ENCODE assay signal across 15 cellular contexts in genomic region chr7:219581-220150, GRCh38. TPM values are rescaled to one million over a fixed set of nuclear protein-coding genes. Genes with fewer than 3 reads are reported as not detected.
DNase-seq lines count a peak whose midpoint lies in the region; ATAC-seq, FAIRE-seq and TF ChIP-seq lines count a peak whose summit lies in the region.
"Had no signal": no experiment of that assay in that cellular context is flagged by ENCODE, and none has a peak within 500 bp of the region (broad histone marks: within the 10 kb centered on the region; RNA-seq: fewer than 3 reads in every experiment).

No MANE protein-coding gene starts in this region.

- peak; percentile 51 to 82 (median 79) for ATAC-seq in pancreas

- H4K20me1 ChIP-seq in BLaER1 treated with 17β-estradiol and CSF1 and Interleukin-3, amounts not matched to agents 10 nM and 100 nM: peaks cover 40 to 78% (median 72%) of the 10 kb centered on the region in 11 experiments

- DNase-seq in amygdala (lab: John Stamatoyannopoulos, UW) (peak in 46 of 56 donors; percentile 11 to 81 (median 54)), left ventricle myocardium inferior (no peak), pancreas (peak in 3 of 6 donors; percentile 67), GDM1 (lab: John Stamatoyannopoulos, UW) (no peak), GM12891 (ENCODE audit: insufficient read length, low spot score) (no peak), DMS153 treated with DMSO at 0.1 percent for 48 hours (lab: John Stamatoyannopoulos, UW; ENCODE audit: unreplicated experiment) (no peak)
- no peak for DNase-seq in stimulated activated CD4-positive, alpha-beta T cell treated with anti-CD3 and anti-CD28 coated beads, Interleukin-4, amount 100 ng/mL, for 24 hours
- DNase-seq: brain microvascular endothelial cell; effector CD4-positive, alpha-beta T cell; MM.1S; NCI-H748 treated with DMSO at 0.1 percent for 48 hours; spleen had no signal

- H3K36me3 ChIP-seq in BLaER1 treated with 17β-estradiol and CSF1 and Interleukin-3, amounts not matched to agents 10 nM and 100 nM: peaks cover 14 to 63% (median 35%) of the 10 kb centered on the region in 11 experiments; a peak in 20 of 22 replicates
- H3K36me3 ChIP-seq in left ventricle myocardium inferior (peaks cover 19% of the 10 kb centered on the region), pancreas (no peaks in the 10 kb centered on the region)
- H3K36me3 ChIP-seq: neutrophil, WERI-Rb-1 had no signal

- FAIRE-seq in pancreas (lab: Jason Lieb, UNC): no peak
- FAIRE-seq in GM12891 (lab: Jason Lieb, UNC): no peak

- H3K27me3 ChIP-seq in BLaER1 treated with 17β-estradiol and CSF1 and Interleukin-3, amounts not matched to agents 10 nM and 100 nM: peaks cover 0 to 36% (median 19%) of the 10 kb centered on the region in 11 experiments; a peak in 16 of 22 replicates
- H3K27me3 ChIP-seq in left ventricle myocardium inferior (ENCODE audit: low read depth) (no peaks in the 10 kb centered on the region), pancreas (no peaks in the 10 kb centered on the region)
- H3K27me3 ChIP-seq: brain microvascular endothelial cell, neutrophil had no signal

- no peak overlapping the region for H3K4me3 ChIP-seq in BLaER1 treated with 17β-estradiol and CSF1 and Interleukin-3, amounts not matched to agents 10 nM and 100 nM
- H3K4me3 ChIP-seq in left ventricle myocardium inferior (no peak overlapping the region), pancreas (no peak overlapping the region)
- H3K4me3 ChIP-seq: spleen had no signal

- peak overlapping the region in 8 of 11 experiments; percentile 3 to 44 (median 34); a peak in 13 of 22 replicates for H3K4me2 ChIP-seq in BLaER1 treated with 17β-estradiol and CSF1 and Interleukin-3, amounts not matched to agents 10 nM and 100 nM

- peaks cover 26 to 56% (median 50%) of the 10 kb centered on the region in 10 experiments; a peak in 19 of 20 replicates for H3K4me1 ChIP-seq in BLaER1 treated with 17β-estradiol and CSF1 and Interleukin-3, amounts not matched to agents 10 nM and 100 nM
- H3K4me1 ChIP-seq in left ventricle myocardium inferior (peaks cover 27% of the 10 kb centered on the region), pancreas (no peaks in the 10 kb centered on the region)

- 63 to 69% methylated on average over 9 of the region's 9 CpGs for WGBS in pancreas, 2 donors

- TF ChIP-seq CTCF in left ventricle myocardium inferior (IDR thresholded peaks at IDR 0.05; ENCODE audit: borderline replicate concordance) (no peak), pancreas (IDR thresholded peaks at IDR 0.05) (no peak)

- no peak overlapping the region for H3K27ac ChIP-seq in BLaER1 treated with 17β-estradiol and CSF1 and Interleukin-3, amounts not matched to agents 10 nM and 100 nM
- H3K27ac ChIP-seq in left ventricle myocardium inferior (replicated peaks) (peak overlapping the region; percentile 33), pancreas (peak overlapping the region; percentile 57 to 81 (median 68))
- H3K27ac ChIP-seq: brain microvascular endothelial cell, neutrophil, spleen, WERI-Rb-1 had no signal

- no peaks in the 10 kb centered on the region for H3K9me3 ChIP-seq in BLaER1 treated with 17β-estradiol and CSF1 and Interleukin-3, amounts not matched to agents 10 nM and 100 nM (replicated peaks in 1 of 11)
- no peaks in the 10 kb centered on the region for H3K9me3 ChIP-seq in left ventricle myocardium inferior (replicated peaks)
- no peaks in the 10 kb centered on the region for H3K9me3 ChIP-seq in pancreas
- H3K9me3 ChIP-seq: neutrophil, spleen had no signal

- no peak for TF ChIP-seq POLR2A in GM12891 (IDR thresholded peaks at IDR 0.05; ENCODE audit: low read depth, low read length)

- intact Hi-C loops in left ventricle myocardium inferior (cut with micrococcal nuclease): no loop called here
- intact Hi-C loops in pancreas (cut with DNase I): no loop called here

- peak overlapping the region in 4 of 11 experiments; percentile 2 to 26 (median 7); a peak in 3 of 22 replicates for H3K9ac ChIP-seq in BLaER1 treated with 17β-estradiol and CSF1 and Interleukin-3, amounts not matched to agents 10 nM and 100 nM

TF ChIP-seq in GM12891, 5 proteins besides CTCF, POLR2A, EP300 and RAD21:
- no peak for TF ChIP-seq SPI1 (IDR thresholded peaks at IDR 0.05; ENCODE audit: low read depth, low read length)
- TF ChIP-seq TAF1 (IDR thresholded peaks at IDR 0.05; ENCODE audit: low read depth, low read length): no peak
- no peak for TF ChIP-seq POU2F2 (IDR thresholded peaks at IDR 0.05; ENCODE audit: low read depth, low read length)
- TF ChIP-seq PAX5 (IDR thresholded peaks at IDR 0.05; ENCODE audit: insufficient read depth, low read length, severe bottlenecking): no peak
TF ChIP-seq in GM12891: peak in this region for 0.

RNA-seq across cellular contexts. Expression of gene FAM20C, which starts 27.3 kb away (rescaled TPM):
- total RNA-seq in left ventricle myocardium inferior (22.2 TPM), pancreas (10 to 100 TPM in 3 of 6 donors, 1 to 10 TPM in 3; 8.9 to 43.1 (median 11.2) TPM)
- polyA plus RNA-seq in pancreas: 10 to 100 TPM; 14.2 to 16.9 TPM
- polyA plus RNA-seq in GM12891 (2012; ENCODE audit: low read depth, missing spikeins): not detected

Comparison
In these comparisons a context has a peak if more than half of its experiments do, and no peak if none do; other contexts are left out.
1. H3K27ac ChIP-seq: peak in left ventricle myocardium inferior (single experiment) and pancreas (4 of 4); none in BLaER1 treated with 17β-estradiol and CSF1 and Interleukin-3, amounts not matched to agents 10 nM and 100 nM (0 of 11).
2. DNase-seq: peak in amygdala (46 of 56); none in left ventricle myocardium inferior (single experiment), GDM1 (single experiment), GM12891 (single experiment), stimulated activated CD4-positive, alpha-beta T cell treated with anti-CD3 and anti-CD28 coated beads, Interleukin-4, amount 100 ng/mL, for 24 hours (single experiment) and DMS153 treated with DMSO at 0.1 percent for 48 hours (single experiment).